ENCODE assay signal across 8 cellular contexts in genomic region chr11:61964941-61965282, GRCh38. TPM values are rescaled to one million over a fixed set of nuclear protein-coding genes. Genes with fewer than 3 reads are reported as not detected.
DNase-seq lines count a peak whose midpoint lies in the region; ATAC-seq, FAIRE-seq and TF ChIP-seq lines count a peak whose summit lies in the region.

No MANE protein-coding gene starts in this region.

- DNase-seq in CD4-positive, CD25-positive, alpha-beta regulatory T cell: peak in 1 of 3 donors; percentile 18
- DNase-seq in Panc1 (ENCODE audit: low read depth, low spot score): no peak
- DNase-seq in endothelial cell of umbilical vein (ENCODE audit: low read depth, low spot score): no peak
- peak in 1 of 5 donors; percentile 2 for DNase-seq in ovary
- no peak for DNase-seq in NCI-H2107 treated with DMSO at 0.1 percent for 48 hours (lab: John Stamatoyannopoulos, UW; ENCODE audit: unreplicated experiment)
- no peak for DNase-seq in NCI-H446 treated with DMSO at 0.1 percent for 48 hours (lab: John Stamatoyannopoulos, UW)

- H3K4me1 Mint-ChIP-seq in CD4-positive, CD25-positive, alpha-beta regulatory T cell: peaks cover 14 to 56% (median 42%) of the 10 kb centered on the region in 4 donors

- H3K9me3 Mint-ChIP-seq in CD4-positive, CD25-positive, alpha-beta regulatory T cell: peaks cover 0 to 3% (median 0%) of the 10 kb centered on the region in 7 donors

- H3K9ac ChIP-seq in endothelial cell of umbilical vein (replicated peaks; ENCODE audit: extremely low read depth, insufficient read depth, low read length): no peak overlapping the region

- peaks cover 25% of the 10 kb centered on the region for H3K36me3 ChIP-seq in CD4-positive, CD25-positive, alpha-beta regulatory T cell (ENCODE audit: control insufficient read depth, insufficient read depth, low read length)
- H3K36me3 ChIP-seq in Panc1 (ENCODE audit: control insufficient read depth, insufficient read depth, low read length): peaks cover 21% of the 10 kb centered on the region
- H3K36me3 ChIP-seq in endothelial cell of umbilical vein (ENCODE audit: control insufficient read depth in 2 of 2, extremely low read depth in 1 of 2, insufficient read depth in 2 of 2, low read length in 2 of 2): peaks cover 15% of the 10 kb centered on the region in 2 experiments
- H3K36me3 ChIP-seq in ovary: no peaks in the 10 kb centered on the region

- TF ChIP-seq POLR2A in endothelial cell of umbilical vein (IDR thresholded peaks at IDR 0.05; ENCODE audit: low read depth, low read length): no peak
- TF ChIP-seq POLR2A in ovary (IDR thresholded peaks at IDR 0.05): no peak

- POLR2A ChIA-PET in Panc1 (lab: Charles Lee): no interaction called here
- POLR2A ChIA-PET in endothelial cell of umbilical vein (lab: Charles Lee): interaction anchor here (1.3 to 2.0 kb wide), 2 partner anchors 10 to 11 kb away, joined by 3 to 4 read pairs; no protein-coding TSS in a partner anchor

- TSS peak; percentile 97 for BruUV-seq in Panc1 (replicated peaks; lab: Mats Ljungman, UMichigan)
- TSS peak; percentile 46 for BruUV-seq in endothelial cell of umbilical vein (replicated peaks; lab: Mats Ljungman, UMichigan)

- peak overlapping the region; percentile 92 for H3K27ac ChIP-seq in CD4-positive, CD25-positive, alpha-beta regulatory T cell (ENCODE audit: insufficient read depth, low read length, poor library complexity, severe bottlenecking)
- peak overlapping the region; percentile 89 for H3K27ac ChIP-seq in Panc1 (ENCODE audit: low read length)
- H3K27ac ChIP-seq in endothelial cell of umbilical vein (ENCODE audit: insufficient read depth, low read depth, low read length): no peak overlapping the region
- H3K27ac ChIP-seq in ovary: no peak overlapping the region

- peaks cover 45% of the 10 kb centered on the region for H3K4me1 ChIP-seq in CD4-positive, CD25-positive, alpha-beta regulatory T cell (ENCODE audit: control insufficient read depth, insufficient read depth, low read length, poor library complexity, severe bottlenecking)
- H3K4me1 ChIP-seq in Panc1 (ENCODE audit: control insufficient read depth, insufficient read depth, low read length) (peaks cover 49% of the 10 kb centered on the region), endothelial cell of umbilical vein (ENCODE audit: control insufficient read depth, extremely low read depth, insufficient read depth, low read length) (peaks cover 42% of the 10 kb centered on the region), ovary (ENCODE audit: insufficient read depth) (peaks cover 12% of the 10 kb centered on the region)

- TF ChIP-seq CTCF in Panc1 (IDR thresholded peaks at IDR 0.05) (no peak), endothelial cell of umbilical vein (IDR thresholded peaks at IDR 0.05; ENCODE audit: extremely low read depth in 1 of 2, insufficient read depth in 1 of 2, low read depth in 1 of 2, low read length in 2 of 2) (no peak), ovary (IDR thresholded peaks at IDR 0.05) (no peak)

- 53 to 59% (median 56%) methylated on average over 2 of the region's 2 CpGs for WGBS in ovary, 3 donors

- peaks cover 27% of the 10 kb centered on the region for H3K36me3 Mint-ChIP-seq in CD4-positive, CD25-positive, alpha-beta regulatory T cell

- H3K4me3 ChIP-seq in CD4-positive, CD25-positive, alpha-beta regulatory T cell (ENCODE audit: low read depth, low read length): peak overlapping the region; percentile 99
- peak overlapping the region; percentile 76 to 100 for H3K4me3 ChIP-seq in Panc1 (ENCODE audit: low read depth in 2 of 2, low read length in 2 of 2)
- H3K4me3 ChIP-seq in endothelial cell of umbilical vein (replicated peaks in 1 of 3; ENCODE audit: insufficient read depth in 1 of 3, low read depth in 1 of 3, low read length in 3 of 3): peak overlapping the region in 2 of 3 experiments; percentile 98 to 99
- peak overlapping the region; percentile 71 for H3K4me3 ChIP-seq in ovary

- in situ Hi-C loops in Panc1 (cut with HindIII; ENCODE audit: low pct_unique_long_range_greater_than_20kb, low sequenced_read_pairs): no loop called here

- H3K27me3 ChIP-seq in CD4-positive, CD25-positive, alpha-beta regulatory T cell (ENCODE audit: control insufficient read depth, insufficient read depth, low read length): no peaks in the 10 kb centered on the region
- no peaks in the 10 kb centered on the region for H3K27me3 ChIP-seq in Panc1 (ENCODE audit: control insufficient read depth, insufficient read depth, low read length)
- H3K27me3 ChIP-seq in endothelial cell of umbilical vein (ENCODE audit: control insufficient read depth in 2 of 2, insufficient read depth in 2 of 2, low read length in 2 of 2): no peaks in the 10 kb centered on the region
- H3K27me3 ChIP-seq in ovary: no peaks in the 10 kb centered on the region

- H4K20me1 ChIP-seq in endothelial cell of umbilical vein (replicated peaks; ENCODE audit: control insufficient read depth, extremely low read depth, insufficient read depth, low read length): no peaks in the 10 kb centered on the region

- no peak for ATAC-seq in CD4-positive, CD25-positive, alpha-beta regulatory T cell (ENCODE audit: low read depth in 2 of 2)
- ATAC-seq in Panc1 (no peak), GM21737 (IDR thresholded peaks at IDR 0.05; ENCODE audit: unreplicated experiment) (no peak), GM21528 (IDR thresholded peaks at IDR 0.05; ENCODE audit: low FRiP score, unreplicated experiment) (no peak)

- FAIRE-seq in endothelial cell of umbilical vein (lab: Jason Lieb, UNC): no peak

- no peak overlapping the region for H2AFZ ChIP-seq in endothelial cell of umbilical vein (ENCODE audit: low read depth, low read length)

- H3K4me2 ChIP-seq in endothelial cell of umbilical vein (ENCODE audit: insufficient read depth, low read length): peak overlapping the region; percentile 94

- peaks cover 39% of the 10 kb centered on the region for H3K79me2 ChIP-seq in endothelial cell of umbilical vein (ENCODE audit: control insufficient read depth, insufficient read depth, low read length)

- H3K27ac Mint-ChIP-seq in CD4-positive, CD25-positive, alpha-beta regulatory T cell: peak overlapping the region; percentile 2 to 98 (median 85)

- H3K4me3 Mint-ChIP-seq in CD4-positive, CD25-positive, alpha-beta regulatory T cell: peak overlapping the region; percentile 96 to 100 (median 97)

- peaks cover 9% of the 10 kb centered on the region for H3K27me3 Mint-ChIP-seq in CD4-positive, CD25-positive, alpha-beta regulatory T cell

- no peak for TF ChIP-seq EP300 in ovary (IDR thresholded peaks at IDR 0.05)

- dilution Hi-C loops in endothelial cell of umbilical vein (cut with MboI; ENCODE audit: extremely low pct_ligation_motif_present, low sequenced_read_pairs): no loop called here

- intact Hi-C loops in Panc1 (cut with micrococcal nuclease; ENCODE audit: unreplicated experiment) (no loop called here), endothelial cell of umbilical vein (cut with micrococcal nuclease) (loop anchor here (5.0 kb wide), 1 partner anchor 148 kb away; the partner anchor contains the start of gene FADS1), ovary (cut with DNase I) (no loop called here)

- CTCF ChIA-PET in Panc1 (lab: Charles Lee): no interaction called here
- CTCF ChIA-PET in endothelial cell of umbilical vein (lab: Charles Lee): interaction anchor here (11.1 kb wide), 1 partner anchor 117 kb away, joined by 147 read pairs; no protein-coding TSS in a partner anchor

- H3K9me3 ChIP-seq in CD4-positive, CD25-positive, alpha-beta regulatory T cell (ENCODE audit: control insufficient read depth in 2 of 2, low read length in 2 of 2): no peaks in the 10 kb centered on the region
- H3K9me3 ChIP-seq in Panc1 (ENCODE audit: control insufficient read depth, insufficient read depth, low read depth, low read length) (no peaks in the 10 kb centered on the region), endothelial cell of umbilical vein (replicated peaks; ENCODE audit: control insufficient read depth, insufficient read depth, low read length) (no peaks in the 10 kb centered on the region), ovary (no peaks in the 10 kb centered on the region)

- no peaks in the 10 kb centered on the region for H3K9me1 ChIP-seq in endothelial cell of umbilical vein (replicated peaks; ENCODE audit: control insufficient read depth, extremely low read depth, insufficient read depth, low read length)

RNA-seq across cellular contexts. Expression of gene FTH1, which starts 2.5 kb away (rescaled TPM):
- 2,525 TPM for total RNA-seq in CD4-positive, CD25-positive, alpha-beta regulatory T cell
- 1,000 to 10,000 TPM; 2,953 to 3,518 (median 3,358) TPM for polyA plus RNA-seq in CD4-positive, CD25-positive, alpha-beta regulatory T cell
- total RNA-seq in Panc1 (2021; ENCODE audit: unreplicated experiment) (2,322 TPM), endothelial cell of umbilical vein (2,371 and 2,501 TPM in 2 replicates), ovary (1,000 to 10,000 TPM; 1,118 to 2,442 (median 2,118) TPM)
- 3,101 TPM for polyA plus RNA-seq in Panc1 (2012; ENCODE audit: insufficient read length)
- polyA plus RNA-seq in endothelial cell of umbilical vein (1,123 and 1,177 TPM in 2 replicates), ovary (1,000 to 10,000 TPM; 2,228 to 5,649 TPM)
- 1,817 and 2,147 TPM in 2 replicates for polyA plus RNA-seq in endothelial cell of umbilical vein (2011; cell fraction: cytosol; rRNA removed)
- 551 and 657 TPM in 2 replicates for polyA plus RNA-seq in endothelial cell of umbilical vein (2011; cell fraction: nucleus; rRNA removed)
- polyA plus RNA-seq in endothelial cell of umbilical vein (2012): 3,119 and 5,287 TPM in 2 replicates
- 640 and 676 TPM in 2 replicates for polyA minus RNA-seq in endothelial cell of umbilical vein
- polyA minus RNA-seq in endothelial cell of umbilical vein (2011; cell fraction: cytosol; rRNA and poly(A)+ RNA removed): 1,415 TPM
- 173 and 200 TPM in 2 replicates for polyA minus RNA-seq in endothelial cell of umbilical vein (2011; cell fraction: nucleus; rRNA and poly(A)+ RNA removed)

RNA-seq across cellular contexts. Expression of gene BEST1, which starts 14.8 kb away (rescaled TPM):
- total RNA-seq in CD4-positive, CD25-positive, alpha-beta regulatory T cell: 0.15 TPM
- polyA plus RNA-seq in CD4-positive, CD25-positive, alpha-beta regulatory T cell: 1 to 10 TPM; 1.2 to 1.8 (median 1.5) TPM
- 0.13 TPM for total RNA-seq in Panc1 (2021; ENCODE audit: unreplicated experiment)
- 0.59 TPM for polyA plus RNA-seq in Panc1 (2012; ENCODE audit: insufficient read length)
- total RNA-seq in endothelial cell of umbilical vein: 0.21 TPM in 1 of 2 replicates, not detected in the other
- 0.04 and 0.05 TPM in 2 replicates for polyA plus RNA-seq in endothelial cell of umbilical vein
- polyA plus RNA-seq in endothelial cell of umbilical vein (2011; cell fraction: cytosol; rRNA removed): 0.04 TPM in 1 of 2 replicates, not detected in the other
- 0.11 and 0.15 TPM in 2 replicates for polyA plus RNA-seq in endothelial cell of umbilical vein (2011; cell fraction: nucleus; rRNA removed)
- polyA plus RNA-seq in endothelial cell of umbilical vein (2012): 0.52 and 0.83 TPM in 2 replicates
- polyA minus RNA-seq in endothelial cell of umbilical vein: 0.13 TPM in 1 of 2 replicates, not detected in the other
- 0.92 TPM for polyA minus RNA-seq in endothelial cell of umbilical vein (2011; cell fraction: cytosol; rRNA and poly(A)+ RNA removed)
- 0.24 TPM in 1 of 2 replicates, not detected in the other for polyA minus RNA-seq in endothelial cell of umbilical vein (2011; cell fraction: nucleus; rRNA and poly(A)+ RNA removed)
- total RNA-seq in ovary: 10 to 100 TPM in 1 of 7 donors, 1 to 10 TPM in 6; 1.0 to 17.8 (median 6.1) TPM
- polyA plus RNA-seq in ovary: 1 to 10 TPM; 3.5 to 4.0 TPM

RNA-seq across cellular contexts. Expression of gene RAB3IL1, which starts 47.5 kb away (rescaled TPM):
- not detected for total RNA-seq in CD4-positive, CD25-positive, alpha-beta regulatory T cell
- polyA plus RNA-seq in CD4-positive, CD25-positive, alpha-beta regulatory T cell: not detected
- total RNA-seq in Panc1 (2021; ENCODE audit: unreplicated experiment) (8.9 TPM), endothelial cell of umbilical vein (1.2 and 3.6 TPM in 2 replicates), ovary (10 to 100 TPM; 14.1 to 90.0 (median 53.8) TPM)
- polyA plus RNA-seq in Panc1 (2012; ENCODE audit: insufficient read length): 17.7 TPM
- polyA plus RNA-seq in endothelial cell of umbilical vein (1.8 and 2.9 TPM in 2 replicates), ovary (10 to 100 TPM in 1 of 2 donors, 1 to 10 TPM in 1; 4.5 to 42.8 TPM)
- polyA plus RNA-seq in endothelial cell of umbilical vein (2011; cell fraction: cytosol; rRNA removed): 0.88 and 1.4 TPM in 2 replicates
- polyA plus RNA-seq in endothelial cell of umbilical vein (2011; cell fraction: nucleus; rRNA removed): 2.1 TPM in 2 replicates
- 1.3 and 3.8 TPM in 2 replicates for polyA plus RNA-seq in endothelial cell of umbilical vein (2012)
- polyA minus RNA-seq in endothelial cell of umbilical vein: 0.89 and 0.90 TPM in 2 replicates
- 7.3 TPM for polyA minus RNA-seq in endothelial cell of umbilical vein (2011; cell fraction: cytosol; rRNA and poly(A)+ RNA removed)
- polyA minus RNA-seq in endothelial cell of umbilical vein (2011; cell fraction: nucleus; rRNA and poly(A)+ RNA removed): 0.58 and 0.72 TPM in 2 replicates

Comparison
In these comparisons a context has a peak if more than half of its experiments do, and no peak if none do; other contexts are left out.
1. H3K27ac ChIP-seq: peak in CD4-positive, CD25-positive, alpha-beta regulatory T cell (single experiment) and Panc1 (single experiment); none in endothelial cell of umbilical vein (single experiment) and ovary (0 of 2).
2. Peak in every context shown above with its lines, with median percentiles within 50 percentile points of each other: H3K4me3 ChIP-seq.